In the genomic region with DNA sequence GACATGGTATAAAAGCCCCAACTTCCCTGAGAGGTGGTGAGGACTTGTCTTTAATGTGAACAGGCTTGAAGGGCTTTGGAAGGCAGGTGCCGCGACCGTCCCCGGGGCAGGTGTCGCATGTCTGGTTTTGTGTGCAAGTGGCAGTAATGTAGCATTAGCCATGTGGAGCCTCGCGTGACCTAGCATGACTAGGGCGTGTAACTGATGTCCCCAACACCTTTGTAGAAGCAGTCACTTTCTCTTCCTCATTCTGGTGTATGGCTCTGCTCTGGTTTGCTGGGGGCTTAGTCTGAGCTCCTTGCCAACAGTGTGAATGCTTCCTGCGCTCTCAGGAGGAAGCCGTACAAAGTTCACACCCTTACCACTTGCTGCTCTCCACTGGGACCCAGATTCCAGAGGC, we compare ENCODE assay signal across 10 cellular contexts.
DNase-seq lines count a peak whose midpoint lies in the region; ATAC-seq and TF ChIP-seq lines count a peak whose summit lies in the region.
"Had no signal": no experiment of that assay in that cellular context is flagged by ENCODE, and none has a peak within 500 bp of the region (broad histone marks: within the 10 kb centered on the region; RNA-seq: fewer than 3 reads in every experiment).

No MANE protein-coding gene starts in this region.

- no peak overlapping the region for H3K4me3 ChIP-seq in WERI-Rb-1 (ENCODE audit: low read depth, low read length)
- H3K4me3 ChIP-seq: colonic mucosa, prostate gland had no signal

- H3K27ac ChIP-seq in WERI-Rb-1, result no peak overlapping the region
- H3K27ac ChIP-seq: colonic mucosa had no signal

- no peaks in the 10 kb centered on the region for H3K27me3 Mint-ChIP-seq in effector memory CD8-positive, alpha-beta T cell

- no peaks in the 10 kb centered on the region for H3K9me3 ChIP-seq in WERI-Rb-1 (ENCODE audit: severe bottlenecking)
- H3K9me3 ChIP-seq: colonic mucosa, prostate gland had no signal

- peaks cover 20% of the 10 kb centered on the region for H3K36me3 ChIP-seq in WERI-Rb-1
- H3K36me3 ChIP-seq: colonic mucosa, prostate gland had no signal

- ATAC-seq in GM18870 (IDR thresholded peaks at IDR 0.05; ENCODE audit: unreplicated experiment) (peak; percentile 99), GM21528 (IDR thresholded peaks at IDR 0.05; ENCODE audit: low FRiP score, unreplicated experiment) (peak; percentile 99), HG03280 (IDR thresholded peaks at IDR 0.05; ENCODE audit: unreplicated experiment) (peak; percentile 98)
- ATAC-seq in effector memory CD8-positive, alpha-beta T cell (replicated peaks), result peak; percentile 35

- no peak for TF ChIP-seq CTCF in WERI-Rb-1 (IDR thresholded peaks at IDR 0.05; ENCODE audit: low read depth, low read length)

- H3K36me3 Mint-ChIP-seq in effector memory CD8-positive, alpha-beta T cell (ENCODE audit: insufficient read depth), result peaks cover 13% of the 10 kb centered on the region

- no peak overlapping the region for H3K4me3 Mint-ChIP-seq in effector memory CD8-positive, alpha-beta T cell

- no peak for DNase-seq in effector memory CD8-positive, alpha-beta T cell
- DNase-seq in WERI-Rb-1 (no peak), NCI-H69 (lab: John Stamatoyannopoulos, UW) (no peak), GM03348 (ENCODE audit: low spot score) (no peak)
- DNase-seq in activated CD8-positive, alpha-beta memory T cell treated with anti-CD3 and anti-CD28 coated beads, Interleukin-2, amount 50 U/mL, for 4 hours, result no peak
- DNase-seq: colonic mucosa had no signal

- no peak overlapping the region for H3K27ac Mint-ChIP-seq in effector memory CD8-positive, alpha-beta T cell

- H3K4me1 Mint-ChIP-seq in effector memory CD8-positive, alpha-beta T cell (ENCODE audit: low read depth in 2 of 2), result peaks cover 0 to 7% of the 10 kb centered on the region in 2 donors

- H3K27me3 ChIP-seq in WERI-Rb-1 (ENCODE audit: insufficient read depth, low read depth, severe bottlenecking), result no peaks in the 10 kb centered on the region
- H3K27me3 ChIP-seq: colonic mucosa had no signal

- H3K9me3 Mint-ChIP-seq in effector memory CD8-positive, alpha-beta T cell, result no peaks in the 10 kb centered on the region

Comparison
In these comparisons a context has a peak if more than half of its experiments do, and no peak if none do; other contexts are left out.
1. ATAC-seq: peak in every context shown above with its lines; median percentile 99 in GM18870; 99 in GM21528; 98 in HG03280; 35 in effector memory CD8-positive, alpha-beta T cell.